Comparison of ENCODE assay signal across 9 cellular contexts in genomic region chr11:2387266-2387982, GRCh38. TPM values are rescaled to one million over a fixed set of nuclear protein-coding genes. Genes with fewer than 3 reads are reported as not detected.
DNase-seq lines count a peak whose midpoint lies in the region; ATAC-seq and TF ChIP-seq lines count a peak whose summit lies in the region.
"Had no signal": no experiment of that assay in that cellular context is flagged by ENCODE, and none has a peak within 500 bp of the region (broad histone marks: within the 10 kb centered on the region; RNA-seq: fewer than 3 reads in every experiment).

No MANE protein-coding gene starts in this region.

- WGBS in endodermal cell (ENCODE audit: insufficient coverage in 1 of 2, insufficient read length in 1 of 2), 2 experiments = 76 to 91% methylated on average over 10 to 14 of the region's 14 CpGs

- no peaks in the 10 kb centered on the region for H3K9me3 ChIP-seq in Karpas-422 (ENCODE audit: low read length)
- H3K9me3 ChIP-seq in endodermal cell (ENCODE audit: control insufficient read depth, low read length) = no peaks in the 10 kb centered on the region
- no peaks in the 10 kb centered on the region for H3K9me3 ChIP-seq in osteoblast (ENCODE audit: low read depth, low read length)

- no peak overlapping the region for H3K27ac Mint-ChIP-seq in endodermal cell

- H3K27ac ChIP-seq in Karpas-422 (ENCODE audit: low read length) (peak overlapping the region; percentile 100), endodermal cell (ENCODE audit: low read depth, low read length) (peak overlapping the region; percentile 63), osteoblast (ENCODE audit: low read depth, low read length) (peak overlapping the region; percentile 48)

- H3K9ac ChIP-seq in Karpas-422 (ENCODE audit: low read length) = peak overlapping the region; percentile 99
- H3K9ac ChIP-seq in endodermal cell (ENCODE audit: extremely low read depth, low read length, poor library complexity, severe bottlenecking) = no peak overlapping the region

- no peaks in the 10 kb centered on the region for H3K9me2 ChIP-seq in Karpas-422 (replicated peaks; ENCODE audit: insufficient read depth, low read length)

- POLR2A ChIA-PET in HEK293T (lab: Yijun Ruan, JAX) = interaction anchor here (0.7 to 1.6 kb wide), 4 partner anchors 9 to 12 kb away, joined by 3 to 7 read pairs (median 4); no protein-coding TSS in a partner anchor

- H3K79me2 ChIP-seq in Karpas-422 (ENCODE audit: low read length) = peaks cover 69% of the 10 kb centered on the region
- H3K79me2 ChIP-seq in osteoblast (ENCODE audit: insufficient read depth, low read length) = peaks cover 96% of the 10 kb centered on the region

- CTCF ChIA-PET in HEK293T (lab: Yijun Ruan, JAX) = interaction anchor here (1.2 kb wide), 1 partner anchor 32 kb away, joined by 3 read pairs; no protein-coding TSS in a partner anchor

- no peak for ATAC-seq in HG03457 (IDR thresholded peaks at IDR 0.05; ENCODE audit: unreplicated experiment)

- H3K4me1 Mint-ChIP-seq in endodermal cell = no peaks in the 10 kb centered on the region

- H3K4me2 ChIP-seq in Karpas-422 (ENCODE audit: low read depth, low read length, poor library complexity, severe bottlenecking) = peak overlapping the region; percentile 85
- H3K4me2 ChIP-seq in osteoblast (ENCODE audit: insufficient read depth, low read length) = no peak overlapping the region

- H3K27me3 ChIP-seq in Karpas-422 (ENCODE audit: low read length) = no peaks in the 10 kb centered on the region
- H3K27me3 ChIP-seq in endodermal cell (ENCODE audit: control insufficient read depth, insufficient read depth, low read length, poor library complexity, severe bottlenecking) = no peaks in the 10 kb centered on the region
- no peaks in the 10 kb centered on the region for H3K27me3 ChIP-seq in osteoblast (ENCODE audit: insufficient read depth, low read length)

- peaks cover 10% of the 10 kb centered on the region for H3K36me3 ChIP-seq in Karpas-422 (ENCODE audit: insufficient read depth, low read length)
- H3K36me3 ChIP-seq in endodermal cell (ENCODE audit: control insufficient read depth, insufficient read depth, low read length) = peaks cover 4% of the 10 kb centered on the region
- H3K36me3 ChIP-seq in osteoblast (ENCODE audit: insufficient read depth, low read length) = peaks cover 5% of the 10 kb centered on the region

- H2AFZ ChIP-seq in Karpas-422 (ENCODE audit: low read length) = no peak overlapping the region
- no peak overlapping the region for H2AFZ ChIP-seq in osteoblast (ENCODE audit: low read length)

- peaks cover 39% of the 10 kb centered on the region for H4K20me1 ChIP-seq in Karpas-422 (ENCODE audit: insufficient read depth, low read depth, low read length)
- H4K20me1 ChIP-seq in osteoblast (ENCODE audit: insufficient read depth, low read length) = peaks cover 94% of the 10 kb centered on the region

- DNase-seq in C1 segment of cervical spinal cord (lab: John Stamatoyannopoulos, UW) = peak in 9 of 14 donors; percentile 8 to 72 (median 39)
- peak; percentile 85 for DNase-seq in Karpas-422
- no peak for DNase-seq in endodermal cell
- peak; percentile 97 for DNase-seq in osteoblast (ENCODE audit: insufficient read length, low spot score, missing footprints)
- DNase-seq in NCI-H446 treated with DMSO at 0.1 percent for 48 hours (lab: John Stamatoyannopoulos, UW) = no peak
- no peak for DNase-seq in mucosa of gallbladder (ENCODE audit: low spot score)
- no peak for DNase-seq in HEK293T (ENCODE audit: extremely low spot score)
- DNase-seq: NCI-H774 had no signal

- no peak for TF ChIP-seq CTCF in endodermal cell (conservative IDR thresholded peaks at IDR 0.05)
- TF ChIP-seq CTCF in osteoblast (IDR thresholded peaks at IDR 0.05; ENCODE audit: extremely low read depth, low read depth, low read length) = no peak

- no peaks in the 10 kb centered on the region for H3K9me3 Mint-ChIP-seq in endodermal cell

- peak overlapping the region; percentile 67 for H3K4me3 ChIP-seq in Karpas-422 (ENCODE audit: low read length)
- no peak overlapping the region for H3K4me3 ChIP-seq in endodermal cell (ENCODE audit: low read length)
- H3K4me3 ChIP-seq in osteoblast (ENCODE audit: insufficient read depth, low read length) = no peak overlapping the region

- H3K4me3 Mint-ChIP-seq in endodermal cell = no peak overlapping the region

- H3K27me3 Mint-ChIP-seq in endodermal cell (ENCODE audit: insufficient read depth) = no peaks in the 10 kb centered on the region

- H3K4me1 ChIP-seq in Karpas-422 (ENCODE audit: low read length) (peaks cover 95% of the 10 kb centered on the region), endodermal cell (ENCODE audit: control insufficient read depth, insufficient read depth, low read length) (no peaks in the 10 kb centered on the region), osteoblast (ENCODE audit: insufficient read depth, low read length) (peaks cover 20% of the 10 kb centered on the region)

- peaks cover 17% of the 10 kb centered on the region for H3K36me3 Mint-ChIP-seq in endodermal cell (ENCODE audit: low read depth)

TF ChIP-seq in HEK293T, 16 proteins besides CTCF, POLR2A, EP300 and RAD21:
- TF ChIP-seq TARDBP (IDR thresholded peaks at IDR 0.05) = no peak
- TF ChIP-seq FOXA1 (IDR thresholded peaks at IDR 0.05) = no peak
- no peak for TF ChIP-seq BHLHE40 (IDR thresholded peaks at IDR 0.05; ENCODE audit: borderline replicate concordance)
TF ChIP-seq in HEK293T: peak in this region for 0.

RNA-seq across cellular contexts. Expression of gene CD81, which starts 10.3 kb away (rescaled TPM):
- 356 and 467 TPM in 2 replicates for total RNA-seq in Karpas-422 (2014; rRNA removed; shearing (Covaris generic); ENCODE audit: low replicate concordance)
- total RNA-seq in endodermal cell = 100 to 1,000 TPM; 275 to 331 TPM
- 204 TPM for polyA plus RNA-seq in endodermal cell (2013, experiment 1 of 2)
- polyA plus RNA-seq in endodermal cell (2013, experiment 2 of 2) = 188 TPM
- total RNA-seq in osteoblast = 184 and 195 TPM in 2 replicates
- total RNA-seq in mucosa of gallbladder = 746 TPM

RNA-seq across cellular contexts. Expression of gene TSSC4, which starts 13.1 kb away (rescaled TPM):
- 25.3 and 47.5 TPM in 2 replicates for total RNA-seq in Karpas-422 (2014; rRNA removed; shearing (Covaris generic); ENCODE audit: low replicate concordance)
- total RNA-seq in endodermal cell = 10 to 100 TPM; 47.2 to 51.1 TPM
- polyA plus RNA-seq in endodermal cell (2013, experiment 1 of 2) = 27.2 TPM
- polyA plus RNA-seq in endodermal cell (2013, experiment 2 of 2) = 25.0 TPM
- 42.4 and 46.7 TPM in 2 replicates for total RNA-seq in osteoblast
- 50.5 TPM for total RNA-seq in mucosa of gallbladder

RNA-seq across cellular contexts. Expression of gene TRPM5, which starts 56.9 kb away (rescaled TPM):
- total RNA-seq in Karpas-422 (2014; rRNA removed; shearing (Covaris generic); ENCODE audit: low replicate concordance) = not detected in 2 replicates
- total RNA-seq in endodermal cell (under 1 TPM; 0.11 TPM), osteoblast (under 0.01 TPM in 1 of 2 replicates, not detected in the other), mucosa of gallbladder (4.4 TPM)
- polyA plus RNA-seq in endodermal cell (2013, experiment 1 of 2) = 0.18 TPM
- polyA plus RNA-seq in endodermal cell (2013, experiment 2 of 2) = 0.08 TPM

RNA-seq across cellular contexts. Expression of gene KCNQ1, which starts 57.4 kb away (rescaled TPM):
- not detected in 2 replicates for total RNA-seq in Karpas-422 (2014; rRNA removed; shearing (Covaris generic); ENCODE audit: low replicate concordance)
- total RNA-seq in endodermal cell = 1 to 10 TPM; 1.8 to 3.5 TPM
- 1.0 TPM for polyA plus RNA-seq in endodermal cell (2013, experiment 1 of 2)
- 0.46 TPM for polyA plus RNA-seq in endodermal cell (2013, experiment 2 of 2)
- not detected in 2 replicates for total RNA-seq in osteoblast
- 96.4 TPM for total RNA-seq in mucosa of gallbladder

Comparison
In these comparisons a context has a peak if more than half of its experiments do, and no peak if none do; other contexts are left out.
1. DNase-seq: peak in C1 segment of cervical spinal cord (9 of 14), Karpas-422 (single experiment) and osteoblast (single experiment); none in endodermal cell (single experiment), NCI-H446 treated with DMSO at 0.1 percent for 48 hours (single experiment), mucosa of gallbladder (single experiment) and HEK293T (single experiment).
2. H3K27ac ChIP-seq: peak in every context shown above with its lines; median percentile 100 in Karpas-422; 63 in endodermal cell; 48 in osteoblast.